Comparison of ENCODE assay signal across 8 cellular contexts in the genomic region with DNA sequence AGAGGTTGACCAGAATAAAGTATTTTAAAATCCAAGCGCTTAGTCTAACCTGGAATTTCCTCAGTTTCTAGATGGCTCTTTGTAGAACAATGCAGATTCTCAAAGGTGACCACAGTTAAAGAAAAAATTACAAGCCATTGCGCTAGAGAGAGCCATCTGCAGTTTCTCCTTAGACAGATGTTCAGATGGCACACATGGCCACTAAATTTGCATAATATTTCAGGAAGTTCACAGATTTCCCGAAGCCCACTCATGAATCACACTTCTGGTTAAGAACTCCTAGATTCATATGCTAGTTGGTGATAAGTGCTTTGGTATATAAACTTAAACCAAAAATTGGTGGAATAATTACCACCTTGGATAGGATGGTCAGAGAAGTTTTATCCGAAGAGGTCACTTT. TPM values are rescaled to one million over a fixed set of nuclear protein-coding genes. Genes with fewer than 3 reads are reported as not detected.
A peak's percentile ranks its signal among the peaks of the same experiment; 100 is the strongest.
DNase-seq lines count a peak whose midpoint lies in the region; ATAC-seq and TF ChIP-seq lines count a peak whose summit lies in the region.

No MANE protein-coding gene starts in this region.

- H3K9me3 Mint-ChIP-seq in GM23338, result no peaks in the 10 kb centered on the region

- peak overlapping the region; percentile 93 for H3K4me3 Mint-ChIP-seq in GM23338

- intact Hi-C loops in psoas muscle (cut with DNase I), result no loop called here

- H3K27me3 Mint-ChIP-seq in GM23338 (ENCODE audit: insufficient read depth, low read depth, poor library complexity), result peaks cover 6% of the 10 kb centered on the region

- H4K20me1 ChIP-seq in GM23338 (replicated peaks; ENCODE audit: insufficient read depth), result no peaks in the 10 kb centered on the region; the same call in 1 of the 2 replicates

- peak overlapping the region; percentile 74 for H2AFZ ChIP-seq in GM23338

- H3K4me1 Mint-ChIP-seq in GM23338, result peaks cover 11% of the 10 kb centered on the region; the same call in 2 of the 3 replicates

- no peaks in the 10 kb centered on the region for H3K36me3 Mint-ChIP-seq in GM23338 (ENCODE audit: low read depth)

- ATAC-seq in GM23338 (no peak), psoas muscle (no peak), HG03565 (IDR thresholded peaks at IDR 0.05; ENCODE audit: unreplicated experiment) (no peak)

- H3K9me3 ChIP-seq in BE2C (no peaks in the 10 kb centered on the region), SJCRH30 (replicated peaks) (no peaks in the 10 kb centered on the region), psoas muscle (no peaks in the 10 kb centered on the region)

- DNase-seq in BE2C (no peak), GM23338 (ENCODE audit: low spot score) (no peak), SJCRH30 (no peak), fibroblast of the aortic adventitia (ENCODE audit: low read depth) (peak; percentile 9), psoas muscle (no peak), hepatic stellate cell (ENCODE audit: low spot score) (no peak)
- DNase-seq in stimulated activated CD4-positive, alpha-beta T cell treated with anti-CD3 and anti-CD28 coated beads, Interleukin-2, amount 100 ng/mL, for 24 hours, result no peak

- H3K27ac Mint-ChIP-seq in GM23338, result peak overlapping the region; percentile 98

- TF ChIP-seq CTCF in BE2C (IDR thresholded peaks at IDR 0.05; ENCODE audit: low read depth, low read length) (no peak), GM23338 (conservative IDR thresholded peaks at IDR 0.05; ENCODE audit: low read depth in 2 of 2) (no peak), fibroblast of the aortic adventitia (IDR thresholded peaks at IDR 0.05; ENCODE audit: insufficient read depth, low read length) (no peak), psoas muscle (IDR thresholded peaks at IDR 0.05) (no peak)

- no peaks in the 10 kb centered on the region for H3F3A ChIP-seq in GM23338 (replicated peaks; ENCODE audit: low read depth)

- peaks cover 29% of the 10 kb centered on the region for H3K27me3 ChIP-seq in BE2C
- H3K27me3 ChIP-seq in GM23338 (ENCODE audit: insufficient read depth), result no peaks in the 10 kb centered on the region
- no peaks in the 10 kb centered on the region for H3K27me3 ChIP-seq in SJCRH30
- H3K27me3 ChIP-seq in psoas muscle (ENCODE audit: insufficient read depth in 3 of 3, low read length in 2 of 3), result no peaks in the 10 kb centered on the region

- H3K27ac ChIP-seq in GM23338 (ENCODE audit: low read depth), result peak overlapping the region; percentile 94
- peak overlapping the region; percentile 77; the same call in 1 of the 2 replicates for H3K27ac ChIP-seq in SJCRH30
- H3K27ac ChIP-seq in psoas muscle, result peak overlapping the region; percentile 80

- peak overlapping the region; percentile 98 for H3K4me3 ChIP-seq in BE2C (ENCODE audit: low read depth, low read length)
- H3K4me3 ChIP-seq in GM23338, result peak overlapping the region; percentile 79
- peak overlapping the region; percentile 93 for H3K4me3 ChIP-seq in SJCRH30
- peak overlapping the region; percentile 86 for H3K4me3 ChIP-seq in fibroblast of the aortic adventitia (ENCODE audit: low read depth, low read length)
- H3K4me3 ChIP-seq in psoas muscle, result peak overlapping the region; percentile 74

- H3K4me1 ChIP-seq in BE2C (no peaks in the 10 kb centered on the region; the same call in 1 of the 2 replicates), GM23338 (ENCODE audit: insufficient read depth) (peaks cover 17% of the 10 kb centered on the region), SJCRH30 (peaks cover 5% of the 10 kb centered on the region), psoas muscle (peaks cover 39% of the 10 kb centered on the region)

- peaks cover 46% of the 10 kb centered on the region for H3K79me2 ChIP-seq in GM23338 (replicated peaks; ENCODE audit: insufficient read depth)

- H3K36me3 ChIP-seq in BE2C, result no peaks in the 10 kb centered on the region; the same call in 1 of the 2 replicates
- no peaks in the 10 kb centered on the region for H3K36me3 ChIP-seq in GM23338 (ENCODE audit: insufficient read depth)
- H3K36me3 ChIP-seq in SJCRH30, result no peaks in the 10 kb centered on the region
- H3K36me3 ChIP-seq in psoas muscle (ENCODE audit: insufficient read depth in 1 of 2, low read depth in 1 of 2), result peaks cover 0 to 2% of the 10 kb centered on the region in 2 donors

- WGBS in psoas muscle, 3 donors, result 35 to 44% (median 35%) methylated on average over 4 of the region's 4 CpGs

- peak overlapping the region; percentile 80 for H3K4me2 ChIP-seq in GM23338

- no peaks in the 10 kb centered on the region for H3K9me2 ChIP-seq in GM23338 (ENCODE audit: insufficient read depth)

TF ChIP-seq in GM23338, 12 proteins besides CTCF, POLR2A, EP300 and RAD21 (continues in another document):
- TF ChIP-seq STAT1 (IDR thresholded peaks at IDR 0.05; ENCODE audit: unreplicated experiment) (no peak), POLR2AphosphoS5 (IDR thresholded peaks at IDR 0.05; ENCODE audit: low read depth) (no peak), JUNB (IDR thresholded peaks at IDR 0.05; ENCODE audit: unreplicated experiment) (no peak), ZNF331 (CRISPR knock-in tag; IDR thresholded peaks at IDR 0.05; ENCODE audit: low read depth) (no peak), NANOG (IDR thresholded peaks at IDR 0.05; ENCODE audit: borderline replicate concordance) (no peak), CREB1 (CRISPR knock-in tag; IDR thresholded peaks at IDR 0.05; ENCODE audit: low read depth) (no peak)

RNA-seq across cellular contexts. Expression of a gene that starts 0.8 kb away (rescaled TPM):
- 0.31 TPM for polyA plus RNA-seq in BE2C (2012; ENCODE audit: insufficient read depth, insufficient read length, low read depth)
- total RNA-seq in GM23338 (2014; rRNA removed; shearing (Covaris generic)), result 1.9 and 3.2 TPM in 2 replicates
- polyA plus RNA-seq in GM23338 (2016; fragmentation: Nextera tagmentation; extraction: Ambion mirVana) (1.3 and 1.4 TPM in 2 replicates), psoas muscle (1 to 10 TPM in 2 of 3 donors, under 1 TPM in 1; 0.07 to 8.4 (median 1.1) TPM)
- total RNA-seq in SJCRH30 (2014; rRNA removed; shearing (Covaris generic)), result 0.65 and 1.1 TPM in 2 replicates
- total RNA-seq in fibroblast of the aortic adventitia (ENCODE audit: low replicate concordance) (0.81 and 4.9 TPM in 2 replicates), psoas muscle (1 to 10 TPM in 3 of 4 donors, under 1 TPM in 1; 0.95 to 2.9 (median 1.6) TPM)

RNA-seq across cellular contexts. Expression of a gene that starts 0.8 kb away (rescaled TPM):
- 208 TPM for polyA plus RNA-seq in BE2C (2012; ENCODE audit: insufficient read depth, insufficient read length, low read depth)
- 17.8 and 35.4 TPM in 2 replicates for total RNA-seq in GM23338 (2014; rRNA removed; shearing (Covaris generic))
- 71.0 and 79.8 TPM in 2 replicates for polyA plus RNA-seq in GM23338 (2016; fragmentation: Nextera tagmentation; extraction: Ambion mirVana)
- 103 and 125 TPM in 2 replicates for total RNA-seq in SJCRH30 (2014; rRNA removed; shearing (Covaris generic))
- total RNA-seq in fibroblast of the aortic adventitia (ENCODE audit: low replicate concordance), result 57.7 and 80.9 TPM in 2 replicates
- 100 to 1,000 TPM; 127 to 253 (median 136) TPM for total RNA-seq in psoas muscle
- 100 to 1,000 TPM; 131 to 194 (median 155) TPM for polyA plus RNA-seq in psoas muscle
